Comparison of ENCODE assay signal across 1 cellular context in the genomic region with DNA sequence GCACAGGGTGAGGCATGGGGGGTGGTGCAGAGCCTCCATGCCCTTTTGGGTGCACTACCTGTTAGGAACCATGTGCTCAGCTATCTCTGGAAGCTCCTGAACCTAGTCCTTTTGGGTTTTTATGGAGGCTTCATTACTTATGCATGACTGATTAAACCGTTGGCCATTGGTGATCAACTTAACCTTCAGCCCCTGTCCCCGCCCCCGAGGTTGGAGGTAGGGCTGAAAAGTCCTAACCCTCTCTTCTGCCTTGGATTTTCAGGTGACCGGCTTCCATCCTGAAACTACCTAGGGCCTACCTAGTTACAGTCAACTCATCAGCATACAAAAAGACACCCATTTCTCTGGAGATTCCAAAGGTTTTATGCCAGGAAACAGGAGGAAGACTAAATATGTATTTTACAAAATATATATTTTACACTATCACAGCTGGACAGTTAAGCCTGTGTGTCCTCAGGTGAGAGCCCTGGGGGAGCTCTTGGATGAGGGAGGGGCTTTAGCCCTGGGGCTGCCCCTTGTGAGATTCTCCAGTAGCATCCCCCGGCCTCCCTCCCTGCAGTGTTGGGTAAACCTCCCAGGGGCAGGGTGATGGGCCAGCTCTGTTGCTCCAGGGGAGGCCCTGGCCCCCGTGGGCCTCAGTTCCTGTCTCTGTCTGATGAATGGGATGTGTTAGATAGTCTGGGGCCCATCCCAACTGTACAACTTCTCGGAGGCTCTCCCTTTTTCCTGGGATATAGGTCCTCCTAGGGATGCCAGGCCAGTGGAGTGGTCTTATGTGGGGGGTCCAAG.
TF ChIP-seq lines count a peak whose summit lies in the region.

No MANE protein-coding gene starts in this region.

TF ChIP-seq in H1, 55 proteins besides CTCF, POLR2A, EP300 and RAD21:
- TF ChIP-seq RXRA (IDR thresholded peaks at IDR 0.05; ENCODE audit: insufficient read depth, low read depth, low read length) (no peak), TAF7 (optimal IDR thresholded peaks at IDR 0.05; ENCODE audit: borderline replicate concordance, low read depth, low read length) (no peak), JUND (IDR thresholded peaks at IDR 0.05; ENCODE audit: low read length) (no peak), SIRT6 (IDR thresholded peaks at IDR 0.05; ENCODE audit: low read length) (no peak), GTF2F1 (IDR thresholded peaks at IDR 0.05; ENCODE audit: borderline replicate concordance, low read depth, low read length) (no peak), SUZ12 (IDR thresholded peaks at IDR 0.05; ENCODE audit: low read length) (no peak), SP4 (IDR thresholded peaks at IDR 0.05; ENCODE audit: low read length) (no peak), POLR2AphosphoS5 (IDR thresholded peaks at IDR 0.05; ENCODE audit: low read depth, low read length) (no peak), SIN3A (conservative IDR thresholded peaks at IDR 0.05 in 1 of 2, IDR thresholded peaks at IDR 0.05 in 1 of 2; ENCODE audit: low read depth in 1 of 2, low read length in 2 of 2) (no peak), KDM4A (IDR thresholded peaks at IDR 0.05; ENCODE audit: low read depth, low read length, severe bottlenecking) (no peak), SIX5 (IDR thresholded peaks at IDR 0.05; ENCODE audit: low read depth, low read length) (no peak)
TF ChIP-seq in H1: peak in this region for 0.
